1 cellular context compared by ENCODE assay signal in the genomic region with DNA sequence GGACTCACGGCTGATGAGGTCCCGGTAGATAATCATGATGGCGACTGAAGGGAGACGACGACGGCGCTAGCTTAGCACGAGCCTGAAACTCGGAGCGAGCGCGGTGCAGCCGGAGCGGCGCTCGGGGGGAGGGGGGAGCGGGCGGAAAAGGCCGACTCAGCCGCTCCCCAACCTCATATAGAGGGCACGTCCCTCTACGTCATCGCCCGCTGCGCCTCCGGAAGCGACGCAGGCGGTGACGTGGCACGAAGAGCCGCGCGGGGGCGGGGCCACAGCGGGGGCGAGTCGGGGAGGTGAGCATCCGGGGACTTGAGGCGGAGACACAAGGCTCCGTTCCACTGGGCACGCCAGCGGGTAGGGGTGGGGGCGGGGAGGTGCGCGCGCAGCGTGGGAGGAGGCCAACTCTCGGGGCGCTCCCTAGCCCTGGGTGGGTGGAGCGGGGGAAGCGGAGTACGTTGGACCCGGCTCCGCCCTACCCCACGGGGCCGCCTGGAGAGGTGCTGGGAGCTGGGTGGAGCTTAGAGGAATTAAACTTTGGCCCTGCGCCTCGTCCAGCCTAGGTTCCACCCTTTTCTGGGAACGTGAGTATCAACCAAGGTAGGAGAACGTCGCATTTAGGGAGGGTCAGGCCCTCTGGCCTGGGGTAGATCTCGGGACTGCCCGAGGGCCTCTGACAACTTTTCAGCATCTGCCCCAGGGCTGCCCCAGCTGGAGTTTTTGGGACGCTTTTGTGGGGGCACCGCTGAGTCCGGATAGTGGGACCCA.
TF ChIP-seq lines count a peak whose summit lies in the region.

A gene (minus strand): TSS at position 150 of the 765 bp plus-strand sequence. CDS start 114 bp downstream, at position 36.

TF ChIP-seq in HepG2, 621 proteins besides CTCF, POLR2A, EP300 and RAD21 (continues in another document):
- TF ChIP-seq, protein P1, sequence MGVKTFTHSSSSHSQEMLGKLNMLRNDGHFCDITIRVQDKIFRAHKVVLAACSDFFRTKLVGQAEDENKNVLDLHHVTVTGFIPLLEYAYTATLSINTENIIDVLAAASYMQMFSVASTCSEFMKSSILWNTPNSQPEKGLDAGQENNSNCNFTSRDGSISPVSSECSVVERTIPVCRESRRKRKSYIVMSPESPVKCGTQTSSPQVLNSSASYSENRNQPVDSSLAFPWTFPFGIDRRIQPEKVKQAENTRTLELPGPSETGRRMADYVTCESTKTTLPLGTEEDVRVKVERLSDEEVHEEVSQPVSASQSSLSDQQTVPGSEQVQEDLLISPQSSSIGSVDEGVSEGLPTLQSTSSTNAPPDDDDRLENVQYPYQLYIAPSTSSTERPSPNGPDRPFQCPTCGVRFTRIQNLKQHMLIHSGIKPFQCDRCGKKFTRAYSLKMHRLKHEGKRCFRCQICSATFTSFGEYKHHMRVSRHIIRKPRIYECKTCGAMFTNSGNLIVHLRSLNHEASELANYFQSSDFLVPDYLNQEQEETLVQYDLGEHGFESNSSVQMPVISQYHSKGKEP (CRISPR knock-in tag; IDR thresholded peaks at IDR 0.05): 0 out of 2 replicates have a peak, but pooled peaks have one; percentile 23
- TF ChIP-seq, protein P2, sequence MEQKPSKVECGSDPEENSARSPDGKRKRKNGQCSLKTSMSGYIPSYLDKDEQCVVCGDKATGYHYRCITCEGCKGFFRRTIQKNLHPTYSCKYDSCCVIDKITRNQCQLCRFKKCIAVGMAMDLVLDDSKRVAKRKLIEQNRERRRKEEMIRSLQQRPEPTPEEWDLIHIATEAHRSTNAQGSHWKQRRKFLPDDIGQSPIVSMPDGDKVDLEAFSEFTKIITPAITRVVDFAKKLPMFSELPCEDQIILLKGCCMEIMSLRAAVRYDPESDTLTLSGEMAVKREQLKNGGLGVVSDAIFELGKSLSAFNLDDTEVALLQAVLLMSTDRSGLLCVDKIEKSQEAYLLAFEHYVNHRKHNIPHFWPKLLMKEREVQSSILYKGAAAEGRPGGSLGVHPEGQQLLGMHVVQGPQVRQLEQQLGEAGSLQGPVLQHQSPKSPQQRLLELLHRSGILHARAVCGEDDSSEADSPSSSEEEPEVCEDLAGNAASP (CRISPR knock-in tag; IDR thresholded peaks at IDR 0.05; ENCODE audit: borderline replicate concordance): peak; percentile 57
- TF ChIP-seq, protein P3, sequence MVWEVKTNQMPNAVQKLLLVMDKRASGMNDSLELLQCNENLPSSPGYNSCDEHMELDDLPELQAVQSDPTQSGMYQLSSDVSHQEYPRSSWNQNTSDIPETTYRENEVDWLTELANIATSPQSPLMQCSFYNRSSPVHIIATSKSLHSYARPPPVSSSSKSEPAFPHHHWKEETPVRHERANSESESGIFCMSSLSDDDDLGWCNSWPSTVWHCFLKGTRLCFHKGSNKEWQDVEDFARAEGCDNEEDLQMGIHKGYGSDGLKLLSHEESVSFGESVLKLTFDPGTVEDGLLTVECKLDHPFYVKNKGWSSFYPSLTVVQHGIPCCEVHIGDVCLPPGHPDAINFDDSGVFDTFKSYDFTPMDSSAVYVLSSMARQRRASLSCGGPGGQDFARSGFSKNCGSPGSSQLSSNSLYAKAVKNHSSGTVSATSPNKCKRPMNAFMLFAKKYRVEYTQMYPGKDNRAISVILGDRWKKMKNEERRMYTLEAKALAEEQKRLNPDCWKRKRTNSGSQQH (CRISPR knock-in tag; IDR thresholded peaks at IDR 0.05; ENCODE audit: low read depth): 0 out of 2 replicates have a peak, but pooled peaks have one; percentile 40
- peak; percentile 45; the same call in 1 of the 2 replicates for TF ChIP-seq XBP1 (CRISPR knock-in tag; IDR thresholded peaks at IDR 0.05)
- TF ChIP-seq TBX2 (CRISPR knock-in tag; IDR thresholded peaks at IDR 0.05; ENCODE audit: borderline replicate concordance): peak; percentile 36
- no peak for TF ChIP-seq ZNF446 (CRISPR knock-in tag; IDR thresholded peaks at IDR 0.05)
- peak; percentile 39 for TF ChIP-seq ZNF547 (CRISPR knock-in tag; IDR thresholded peaks at IDR 0.05)
- peak; percentile 76 for TF ChIP-seq HNF4A (CRISPR knock-in tag; IDR thresholded peaks at IDR 0.05)
- TF ChIP-seq ZNF432 (CRISPR knock-in tag; IDR thresholded peaks at IDR 0.05; ENCODE audit: borderline replicate concordance): no peak
- TF ChIP-seq CHD2 (IDR thresholded peaks at IDR 0.05; ENCODE audit: low read depth, low read length): peak; percentile 32; the same call in 1 of the 2 replicates
- TF ChIP-seq SALL1 (CRISPR knock-in tag; IDR thresholded peaks at IDR 0.05): peak; percentile 31
- TF ChIP-seq BRCA1 (CRISPR knock-in tag; IDR thresholded peaks at IDR 0.05): peak; percentile 29; the same call in 1 of the 2 replicates
- TF ChIP-seq CREM (IDR thresholded peaks at IDR 0.05): peak; percentile 94
- peak; percentile 87 for TF ChIP-seq CREM (CRISPR knock-in tag; IDR thresholded peaks at IDR 0.05)
- peak; percentile 97 for TF ChIP-seq POLR2G (IDR thresholded peaks at IDR 0.05; ENCODE audit: low read depth, low read length)
- no peak for TF ChIP-seq ZNF441 (CRISPR knock-in tag; IDR thresholded peaks at IDR 0.05; ENCODE audit: borderline replicate concordance)
- TF ChIP-seq, protein P4, sequence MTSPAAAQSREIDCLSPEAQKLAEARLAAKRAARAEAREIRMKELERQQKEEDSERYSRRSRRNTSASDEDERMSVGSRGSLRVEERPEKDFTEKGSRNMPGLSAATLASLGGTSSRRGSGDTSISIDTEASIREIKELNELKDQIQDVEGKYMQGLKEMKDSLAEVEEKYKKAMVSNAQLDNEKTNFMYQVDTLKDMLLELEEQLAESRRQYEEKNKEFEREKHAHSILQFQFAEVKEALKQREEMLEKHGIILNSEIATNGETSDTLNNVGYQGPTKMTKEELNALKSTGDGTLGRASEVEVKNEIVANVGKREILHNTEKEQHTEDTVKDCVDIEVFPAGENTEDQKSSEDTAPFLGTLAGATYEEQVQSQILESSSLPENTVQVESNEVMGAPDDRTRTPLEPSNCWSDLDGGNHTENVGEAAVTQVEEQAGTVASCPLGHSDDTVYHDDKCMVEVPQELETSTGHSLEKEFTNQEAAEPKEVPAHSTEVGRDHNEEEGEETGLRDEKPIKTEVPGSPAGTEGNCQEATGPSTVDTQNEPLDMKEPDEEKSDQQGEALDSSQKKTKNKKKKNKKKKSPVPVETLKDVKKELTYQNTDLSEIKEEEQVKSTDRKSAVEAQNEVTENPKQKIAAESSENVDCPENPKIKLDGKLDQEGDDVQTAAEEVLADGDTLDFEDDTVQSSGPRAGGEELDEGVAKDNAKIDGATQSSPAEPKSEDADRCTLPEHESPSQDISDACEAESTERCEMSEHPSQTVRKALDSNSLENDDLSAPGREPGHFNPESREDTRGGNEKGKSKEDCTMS (CRISPR knock-in tag; conservative IDR thresholded peaks at IDR 0.05): no peak
- TF ChIP-seq, protein P5, sequence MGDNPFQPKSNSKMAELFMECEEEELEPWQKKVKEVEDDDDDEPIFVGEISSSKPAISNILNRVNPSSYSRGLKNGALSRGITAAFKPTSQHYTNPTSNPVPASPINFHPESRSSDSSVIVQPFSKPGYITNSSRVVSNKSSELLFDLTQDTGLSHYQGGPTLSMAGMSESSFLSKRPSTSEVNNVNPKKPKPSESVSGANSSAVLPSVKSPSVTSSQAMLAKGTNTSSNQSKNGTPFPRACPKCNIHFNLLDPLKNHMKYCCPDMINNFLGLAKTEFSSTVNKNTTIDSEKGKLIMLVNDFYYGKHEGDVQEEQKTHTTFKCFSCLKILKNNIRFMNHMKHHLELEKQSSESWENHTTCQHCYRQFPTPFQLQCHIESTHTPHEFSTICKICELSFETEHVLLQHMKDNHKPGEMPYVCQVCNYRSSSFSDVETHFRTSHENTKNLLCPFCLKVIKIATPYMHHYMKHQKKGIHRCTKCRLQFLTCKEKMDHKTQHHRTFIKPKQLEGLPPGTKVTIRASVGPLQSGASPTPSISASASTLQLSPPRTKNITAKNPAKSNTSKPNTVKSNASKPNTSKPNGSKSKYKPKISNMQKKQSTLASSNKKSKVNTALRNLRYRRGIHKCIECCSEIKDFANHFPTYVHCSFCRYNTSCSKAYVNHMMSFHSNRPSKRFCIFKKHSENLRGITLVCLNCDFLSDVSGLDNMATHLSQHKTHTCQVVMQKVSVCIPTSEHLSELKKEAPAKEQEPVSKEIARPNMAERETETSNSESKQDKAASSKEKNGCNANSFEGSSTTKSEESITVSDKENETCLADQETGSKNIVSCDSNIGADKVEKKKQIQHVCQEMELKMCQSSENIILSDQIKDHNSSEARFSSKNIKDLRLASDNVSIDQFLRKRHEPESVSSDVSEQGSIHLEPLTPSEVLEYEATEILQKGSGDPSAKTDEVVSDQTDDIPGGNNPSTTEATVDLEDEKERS (CRISPR knock-in tag; IDR thresholded peaks at IDR 0.05): peak; percentile 7; the same call in 1 of the 2 replicates
- 0 out of 2 replicates have a peak, but pooled peaks have one; percentile 20 for TF ChIP-seq ZNF224 (CRISPR knock-in tag; IDR thresholded peaks at IDR 0.05)
- TF ChIP-seq ZNF749 (CRISPR knock-in tag; IDR thresholded peaks at IDR 0.05; ENCODE audit: borderline replicate concordance): peak; percentile 43; the same call in 1 of the 2 replicates
- TF ChIP-seq RFXAP (CRISPR knock-in tag; IDR thresholded peaks at IDR 0.05; ENCODE audit: borderline replicate concordance): 0 out of 2 replicates have a peak, but pooled peaks have one; percentile 14
- no peak for TF ChIP-seq ZNF567 (CRISPR knock-in tag; IDR thresholded peaks at IDR 0.05; ENCODE audit: borderline replicate concordance)
- peak; percentile 69; the same call in 1 of the 2 replicates for TF ChIP-seq MAFF (IDR thresholded peaks at IDR 0.05; ENCODE audit: low read depth, low read length)
- no peak for TF ChIP-seq ZBTB42 (CRISPR knock-in tag; IDR thresholded peaks at IDR 0.05)
- peak; percentile 81; the same call in 1 of the 2 replicates for TF ChIP-seq ZNF788 (CRISPR knock-in tag; IDR thresholded peaks at IDR 0.05; ENCODE audit: borderline replicate concordance)
- TF ChIP-seq KLF13 (CRISPR knock-in tag; IDR thresholded peaks at IDR 0.05): no peak
- 0 out of 2 replicates have a peak, but pooled peaks have one; percentile 52 for TF ChIP-seq ZFP82 (CRISPR knock-in tag; IDR thresholded peaks at IDR 0.05; ENCODE audit: borderline replicate concordance)
- peak; percentile 85 for TF ChIP-seq NKX3-1 (CRISPR knock-in tag; IDR thresholded peaks at IDR 0.05)
- TF ChIP-seq FOXA1 (IDR thresholded peaks at IDR 0.05): no peak
- no peak for TF ChIP-seq FOXA1 (CRISPR knock-in tag; IDR thresholded peaks at IDR 0.05)
- no peak for TF ChIP-seq ZNF652 (CRISPR knock-in tag; IDR thresholded peaks at IDR 0.05; ENCODE audit: borderline replicate concordance, low read depth)
- peak; percentile 93 for TF ChIP-seq RBM39 (IDR thresholded peaks at IDR 0.05; ENCODE audit: low read depth, low read length, poor library complexity, severe bottlenecking)
- TF ChIP-seq, protein P6, sequence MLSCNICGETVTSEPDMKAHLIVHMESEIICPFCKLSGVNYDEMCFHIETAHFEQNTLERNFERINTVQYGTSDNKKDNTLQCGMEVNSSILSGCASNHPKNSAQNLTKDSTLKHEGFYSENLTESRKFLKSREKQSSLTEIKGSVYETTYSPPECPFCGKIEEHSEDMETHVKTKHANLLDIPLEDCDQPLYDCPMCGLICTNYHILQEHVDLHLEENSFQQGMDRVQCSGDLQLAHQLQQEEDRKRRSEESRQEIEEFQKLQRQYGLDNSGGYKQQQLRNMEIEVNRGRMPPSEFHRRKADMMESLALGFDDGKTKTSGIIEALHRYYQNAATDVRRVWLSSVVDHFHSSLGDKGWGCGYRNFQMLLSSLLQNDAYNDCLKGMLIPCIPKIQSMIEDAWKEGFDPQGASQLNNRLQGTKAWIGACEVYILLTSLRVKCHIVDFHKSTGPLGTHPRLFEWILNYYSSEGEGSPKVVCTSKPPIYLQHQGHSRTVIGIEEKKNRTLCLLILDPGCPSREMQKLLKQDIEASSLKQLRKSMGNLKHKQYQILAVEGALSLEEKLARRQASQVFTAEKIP (CRISPR knock-in tag; IDR thresholded peaks at IDR 0.05; ENCODE audit: borderline replicate concordance): no peak
- peak; percentile 63 for TF ChIP-seq NFYC (CRISPR knock-in tag; IDR thresholded peaks at IDR 0.05)
- peak; percentile 57 for TF ChIP-seq IKZF4 (CRISPR knock-in tag; IDR thresholded peaks at IDR 0.05; ENCODE audit: borderline replicate concordance, low read depth, not compliant biosample characterization)
- peak; percentile 79 for TF ChIP-seq GABPA (IDR thresholded peaks at IDR 0.05; ENCODE audit: low read depth, low read length)
- TF ChIP-seq GABPA (CRISPR knock-in tag; IDR thresholded peaks at IDR 0.05; ENCODE audit: low read depth): peak; percentile 92
- no peak for TF ChIP-seq ZNF33A (CRISPR knock-in tag; IDR thresholded peaks at IDR 0.05; ENCODE audit: borderline replicate concordance)
- no peak for TF ChIP-seq THYN1 (CRISPR knock-in tag; IDR thresholded peaks at IDR 0.05; ENCODE audit: borderline replicate concordance, low read depth)
- TF ChIP-seq FOXO1 (CRISPR knock-in tag; IDR thresholded peaks at IDR 0.05): peak; percentile 22; the same call in 1 of the 2 replicates
- TF ChIP-seq ZNF747 (CRISPR knock-in tag; IDR thresholded peaks at IDR 0.05; ENCODE audit: borderline replicate concordance): peak; percentile 68; the same call in 1 of the 2 replicates
- TF ChIP-seq ZNF629 (CRISPR knock-in tag; conservative IDR thresholded peaks at IDR 0.05): 0 out of 2 replicates have a peak, but pooled peaks have one; percentile 20
- peak; percentile 74; the same call in 1 of the 2 replicates for TF ChIP-seq ARNT2 (CRISPR knock-in tag; IDR thresholded peaks at IDR 0.05; ENCODE audit: low read depth)
- peak; percentile 99 for TF ChIP-seq HOXA3 (CRISPR knock-in tag; IDR thresholded peaks at IDR 0.05)
- TF ChIP-seq HNRNPLL (IDR thresholded peaks at IDR 0.05; ENCODE audit: low read depth, low read length, poor library complexity, severe bottlenecking): peak; percentile 62
- no peak for TF ChIP-seq MTA1 (CRISPR knock-in tag; IDR thresholded peaks at IDR 0.05; ENCODE audit: borderline replicate concordance)
- peak; percentile 43; the same call in 1 of the 2 replicates for TF ChIP-seq AKAP8 (CRISPR knock-in tag; IDR thresholded peaks at IDR 0.05)
- TF ChIP-seq ZFAT (CRISPR knock-in tag; conservative IDR thresholded peaks at IDR 0.05): 0 out of 2 replicates have a peak, but pooled peaks have one; percentile 58
- TF ChIP-seq FIP1L1 (IDR thresholded peaks at IDR 0.05; ENCODE audit: borderline replicate concordance, insufficient read depth, low read depth, low read length): 0 out of 2 replicates have a peak, but pooled peaks have one; percentile 11
- 0 out of 2 replicates have a peak, but pooled peaks have one; percentile 53 for TF ChIP-seq ZNF264 (CRISPR knock-in tag; IDR thresholded peaks at IDR 0.05)
- no peak for TF ChIP-seq ZNF773 (CRISPR knock-in tag; IDR thresholded peaks at IDR 0.05; ENCODE audit: borderline replicate concordance)
- TF ChIP-seq ZNF709 (CRISPR knock-in tag; IDR thresholded peaks at IDR 0.05): 0 out of 2 replicates have a peak, but pooled peaks have one; percentile 39
- no peak for TF ChIP-seq ZNF83 (CRISPR knock-in tag; IDR thresholded peaks at IDR 0.05; ENCODE audit: borderline replicate concordance)
- 0 out of 2 replicates have a peak, but pooled peaks have one; percentile 76 for TF ChIP-seq ZSCAN20 (CRISPR knock-in tag; IDR thresholded peaks at IDR 0.05; ENCODE audit: borderline replicate concordance)
